In the genomic region with DNA sequence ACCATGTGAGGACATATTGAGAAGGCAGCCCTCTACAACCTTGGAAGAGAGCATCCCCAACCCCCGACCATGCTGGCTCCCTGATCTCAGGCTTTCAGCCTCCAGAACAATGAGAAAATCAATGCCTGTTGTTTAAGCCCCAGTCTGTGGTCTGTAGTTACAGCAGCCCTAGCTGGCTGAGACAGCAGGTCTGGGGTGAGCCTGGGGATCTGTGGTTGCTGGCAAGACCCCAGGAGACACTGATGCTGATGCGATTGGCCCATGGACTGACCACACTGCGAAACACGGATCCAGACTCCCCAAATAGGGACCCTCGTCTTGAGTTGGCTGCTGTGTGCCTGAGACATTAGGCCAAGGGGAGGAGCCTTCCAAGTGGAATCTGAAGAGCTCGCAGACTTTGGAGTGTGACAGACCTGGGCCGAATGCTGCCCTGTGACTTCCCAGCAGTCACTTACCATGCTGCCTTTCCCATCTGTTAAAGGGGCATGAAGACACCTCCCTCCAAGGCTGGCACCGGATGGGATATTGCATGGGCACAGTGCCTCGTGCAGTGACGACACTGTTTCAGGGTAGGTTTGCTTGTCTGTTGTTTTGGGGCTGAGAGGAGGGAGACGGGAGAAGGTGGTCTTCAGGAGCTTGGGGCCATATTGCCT, we compare ENCODE assay signal across 30 cellular contexts.
DNase-seq lines count a peak whose midpoint lies in the region; ATAC-seq and TF ChIP-seq lines count a peak whose summit lies in the region.
"Had no signal": no experiment of that assay in that cellular context is flagged by ENCODE, and none has a peak within 500 bp of the region (broad histone marks: within the 10 kb centered on the region; RNA-seq: fewer than 3 reads in every experiment).

No MANE protein-coding gene starts in this region.

- no peaks in the 10 kb centered on the region for H3K79me1 ChIP-seq in mesendoderm (ENCODE audit: low read length)

- H3K27ac ChIP-seq in mesendoderm (ENCODE audit: low read depth, low read length): no peak overlapping the region
- H3K27ac ChIP-seq in SJCRH30: no peak overlapping the region
- H3K27ac ChIP-seq: A549, left ventricle myocardium inferior, parathyroid adenoma, right atrium auricular region, spleen, thoracic aorta had no signal

- no peaks in the 10 kb centered on the region for H3K9me3 ChIP-seq in SJCRH30 (replicated peaks)
- H3K9me3 ChIP-seq: HAP-1, right atrium auricular region, SK-N-SH, thoracic aorta had no signal

- H3K18ac ChIP-seq in mesendoderm (ENCODE audit: low read length): no peak overlapping the region

- H3K36me3 ChIP-seq in mesendoderm (ENCODE audit: control insufficient read depth, insufficient read depth, low read length) (no peaks in the 10 kb centered on the region), SJCRH30 (no peaks in the 10 kb centered on the region)
- H3K36me3 ChIP-seq: HAP-1, left ventricle myocardium inferior, right atrium auricular region, spleen, thoracic aorta had no signal

- no peak overlapping the region for H3K4me3 ChIP-seq in mesendoderm (ENCODE audit: low read length)
- no peak overlapping the region for H3K4me3 ChIP-seq in SJCRH30
- H3K4me3 ChIP-seq: A549, GM12878, HAP-1, left ventricle myocardium inferior, right atrium auricular region, spleen, thoracic aorta had no signal

- H3K23ac ChIP-seq in mesendoderm (ENCODE audit: low read length): no peak overlapping the region

- H3K4me2 ChIP-seq in mesendoderm (ENCODE audit: low read length): no peak overlapping the region
- H3K4me2 ChIP-seq: A549, SK-N-SH had no signal

- no peak overlapping the region for H2BK5ac ChIP-seq in mesendoderm (ENCODE audit: low read length)

- no peak overlapping the region for H4K8ac ChIP-seq in mesendoderm (ENCODE audit: low read depth, low read length)

- no peak for TF ChIP-seq CTCF in WTC11 (IDR thresholded peaks at IDR 0.05)

- DNase-seq in NCI-H146 (lab: John Stamatoyannopoulos, UW) (peak; percentile 15), NCI-H146 treated with DMSO at 0.1 percent for 48 hours (lab: John Stamatoyannopoulos, UW; ENCODE audit: unreplicated experiment) (no peak), H4 (ENCODE audit: low spot score) (peak; percentile 26), WTC11 (ENCODE audit: low spot score) (no peak), mesendoderm (peak; percentile 49), LoVo (ENCODE audit: low spot score) (no peak), SJCRH30 (no peak)
- DNase-seq: activated CD4-positive, alpha-beta T cell treated with anti-CD3 and anti-CD28 coated beads, Interleukin-2, amount 50 U/mL, for 4 hours; activated naive CD4-positive, alpha-beta T cell treated with Interleukin-2 at 50 U/mL for 16 hours; CD4-positive, CD25-positive, alpha-beta regulatory T cell; central memory CD4-positive, alpha-beta T cell; Karpas-422; left ventricle myocardium inferior; mesenchymal stem cell; NCI-H1694 treated with DMSO at 0.1 percent for 48 hours; NCI-H226; SK-N-SH; spleen; stimulated activated CD4-positive, alpha-beta T cell treated with anti-CD3 and anti-CD28 coated beads, Interleukin-2, amount 100 ng/mL, for 24 hours had no signal

- no peak overlapping the region for H3K4ac ChIP-seq in mesendoderm (ENCODE audit: low read depth, low read length)

- POLR2A ChIA-PET in WTC11 (lab: Charles Lee): no interaction called here

- peaks cover 15% of the 10 kb centered on the region for H3K4me1 Mint-ChIP-seq in WTC11
- H3K4me1 Mint-ChIP-seq: CD4-positive, CD25-positive, alpha-beta regulatory T cell had no signal

- H3K27me3 Mint-ChIP-seq in WTC11 (ENCODE audit: low read depth): peaks cover 4% of the 10 kb centered on the region

- no peak overlapping the region for H2BK15ac ChIP-seq in mesendoderm (replicated peaks; ENCODE audit: low read depth)

- no peaks in the 10 kb centered on the region for H3K27me3 ChIP-seq in mesendoderm (ENCODE audit: insufficient read depth, low read length, poor library complexity)
- H3K27me3 ChIP-seq in SJCRH30: peaks cover 19% of the 10 kb centered on the region
- H3K27me3 ChIP-seq: right atrium auricular region had no signal

- WGBS in mesendoderm (ENCODE audit: extremely low coverage, insufficient coverage, low lambda C conversion rate): no CpG with 5 or more reads among the region's 11 CpGs

- H3K27ac Mint-ChIP-seq in WTC11: no peak overlapping the region
- H3K27ac Mint-ChIP-seq: CD4-positive, CD25-positive, alpha-beta regulatory T cell; dendritic cell treated with granulocyte-macrophage colony-stimulating factor and Interleukin-4, amounts not matched to agents 40 ng/mL and 50 ng/mL, for 4 days; stimulated activated naive CD8-positive, alpha-beta T cell treated with anti-CD3 and anti-CD28 coated beads, Interleukin-15, Interleukin-2, amounts not matched to agents 100 ng/mL and 50 ng/mL, for 24 hours had no signal

- H3K56ac ChIP-seq in mesendoderm (ENCODE audit: low read length): peak overlapping the region; percentile 19

- no peak overlapping the region for H3K4me3 Mint-ChIP-seq in WTC11
- H3K4me3 Mint-ChIP-seq: CD4-positive, CD25-positive, alpha-beta regulatory T cell; dendritic cell treated with granulocyte-macrophage colony-stimulating factor and Interleukin-4, amounts not matched to agents 40 ng/mL and 50 ng/mL, for 4 days; stimulated activated naive CD8-positive, alpha-beta T cell treated with anti-CD3 and anti-CD28 coated beads, Interleukin-15, Interleukin-2, amounts not matched to agents 100 ng/mL and 50 ng/mL, for 24 hours had no signal

- H3K9me3 Mint-ChIP-seq in WTC11: peaks cover 12% of the 10 kb centered on the region
- H3K9me3 Mint-ChIP-seq: dendritic cell treated with granulocyte-macrophage colony-stimulating factor and Interleukin-4, amounts not matched to agents 40 ng/mL and 50 ng/mL, for 4 days; stimulated activated naive CD8-positive, alpha-beta T cell treated with anti-CD3 and anti-CD28 coated beads, Interleukin-15, Interleukin-2, amounts not matched to agents 100 ng/mL and 50 ng/mL, for 24 hours had no signal

- H3K36me3 Mint-ChIP-seq in WTC11: no peaks in the 10 kb centered on the region
- H3K36me3 Mint-ChIP-seq: CD4-positive, CD25-positive, alpha-beta regulatory T cell had no signal

- H3K79me2 ChIP-seq in mesendoderm (ENCODE audit: control insufficient read depth, insufficient read depth, low read length): no peaks in the 10 kb centered on the region
- H3K79me2 ChIP-seq: parathyroid adenoma had no signal

- no peak overlapping the region for H4K5ac ChIP-seq in mesendoderm (ENCODE audit: low read length)

- ATAC-seq in WTC11: peak; percentile 62
- ATAC-seq in HG02623 (IDR thresholded peaks at IDR 0.05; ENCODE audit: unreplicated experiment): no peak
- ATAC-seq: A549; activated CD4-positive, CD25-positive, alpha-beta regulatory T cell treated with anti-CD3 and anti-CD28 coated beads, Interleukin-2, amount 50 U/mL, for 24 hours; esophagus mucosa; GM12878 had no signal

- H3K4me1 ChIP-seq in mesendoderm (ENCODE audit: control insufficient read depth, low read depth, low read length): no peaks in the 10 kb centered on the region
- no peaks in the 10 kb centered on the region for H3K4me1 ChIP-seq in SJCRH30
- H3K4me1 ChIP-seq: A549, HAP-1, left ventricle myocardium inferior, parathyroid adenoma, right atrium auricular region, spleen had no signal

- CTCF ChIA-PET in WTC11 (lab: Charles Lee): interaction anchor here (0.7 to 1.4 kb wide), 5 partner anchors 30 to 144 kb away, joined by 3 to 7 read pairs (median 5); no protein-coding TSS in a partner anchor

- H2BK120ac ChIP-seq in mesendoderm (ENCODE audit: low read depth, low read length): no peak overlapping the region

- H2AK5ac ChIP-seq in mesendoderm (ENCODE audit: low read length): no peak overlapping the region

- H3K9ac ChIP-seq in mesendoderm (ENCODE audit: low read length): no peak overlapping the region
- H3K9ac ChIP-seq: parathyroid adenoma, SK-N-SH had no signal

TF ChIP-seq in WTC11, 78 proteins besides CTCF, POLR2A, EP300 and RAD21 (continues in another document):
- no peak for TF ChIP-seq ZNF512 (CRISPR knock-in tag; IDR thresholded peaks at IDR 0.05; ENCODE audit: borderline replicate concordance)
- TF ChIP-seq PREB (CRISPR knock-in tag; IDR thresholded peaks at IDR 0.05; ENCODE audit: borderline replicate concordance): no peak
- TF ChIP-seq ESRRA (CRISPR knock-in tag; IDR thresholded peaks at IDR 0.05; ENCODE audit: borderline replicate concordance): no peak
- TF ChIP-seq, protein P1, sequence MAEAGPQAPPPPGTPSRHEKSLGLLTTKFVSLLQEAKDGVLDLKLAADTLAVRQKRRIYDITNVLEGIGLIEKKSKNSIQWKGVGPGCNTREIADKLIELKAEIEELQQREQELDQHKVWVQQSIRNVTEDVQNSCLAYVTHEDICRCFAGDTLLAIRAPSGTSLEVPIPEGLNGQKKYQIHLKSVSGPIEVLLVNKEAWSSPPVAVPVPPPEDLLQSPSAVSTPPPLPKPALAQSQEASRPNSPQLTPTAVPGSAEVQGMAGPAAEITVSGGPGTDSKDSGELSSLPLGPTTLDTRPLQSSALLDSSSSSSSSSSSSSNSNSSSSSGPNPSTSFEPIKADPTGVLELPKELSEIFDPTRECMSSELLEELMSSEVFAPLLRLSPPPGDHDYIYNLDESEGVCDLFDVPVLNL (CRISPR knock-in tag; IDR thresholded peaks at IDR 0.05; ENCODE audit: borderline replicate concordance, low read depth): no peak
- no peak for TF ChIP-seq ZNF396 (CRISPR knock-in tag; IDR thresholded peaks at IDR 0.05; ENCODE audit: borderline replicate concordance)
- TF ChIP-seq RELA (CRISPR knock-in tag; IDR thresholded peaks at IDR 0.05; ENCODE audit: borderline replicate concordance): no peak

Comparison
In these comparisons a context has a peak if more than half of its experiments do, and no peak if none do; other contexts are left out.
1. DNase-seq: peak in NCI-H146 (single experiment), H4 (single experiment) and mesendoderm (single experiment); none in NCI-H146 treated with DMSO at 0.1 percent for 48 hours (single experiment), WTC11 (single experiment), LoVo (single experiment) and SJCRH30 (0 of 2).